ENCODE assay signal across 1 cellular context in the genomic region with DNA sequence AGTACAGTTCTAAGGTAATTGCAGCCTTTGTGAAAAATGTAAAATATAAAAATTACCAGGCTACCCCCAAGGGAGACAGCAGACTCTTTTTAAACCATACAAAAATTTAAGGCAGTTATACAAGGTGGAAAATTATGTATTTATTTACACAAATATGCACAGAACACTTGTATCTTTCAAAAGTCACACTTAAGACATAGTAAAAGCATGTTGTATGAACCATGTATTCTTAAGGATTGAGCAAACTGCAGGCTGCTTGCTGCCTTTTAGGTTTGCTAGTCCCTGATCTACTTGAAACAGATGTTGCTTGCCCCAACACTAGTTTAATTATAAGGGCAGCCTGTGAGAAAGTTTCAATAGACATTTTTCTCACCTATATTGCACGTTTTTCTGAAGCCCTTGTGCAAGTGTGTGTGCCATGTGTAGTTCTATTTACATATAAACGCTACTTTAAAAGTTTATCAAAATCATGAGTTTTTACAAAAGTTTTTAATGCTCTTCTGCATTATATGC.
TF ChIP-seq lines count a peak whose summit lies in the region.

No MANE protein-coding gene starts in this region.

TF ChIP-seq in GM23338, 12 proteins besides CTCF, POLR2A, EP300 and RAD21 (continued from another document):
- TF ChIP-seq, protein P1, sequence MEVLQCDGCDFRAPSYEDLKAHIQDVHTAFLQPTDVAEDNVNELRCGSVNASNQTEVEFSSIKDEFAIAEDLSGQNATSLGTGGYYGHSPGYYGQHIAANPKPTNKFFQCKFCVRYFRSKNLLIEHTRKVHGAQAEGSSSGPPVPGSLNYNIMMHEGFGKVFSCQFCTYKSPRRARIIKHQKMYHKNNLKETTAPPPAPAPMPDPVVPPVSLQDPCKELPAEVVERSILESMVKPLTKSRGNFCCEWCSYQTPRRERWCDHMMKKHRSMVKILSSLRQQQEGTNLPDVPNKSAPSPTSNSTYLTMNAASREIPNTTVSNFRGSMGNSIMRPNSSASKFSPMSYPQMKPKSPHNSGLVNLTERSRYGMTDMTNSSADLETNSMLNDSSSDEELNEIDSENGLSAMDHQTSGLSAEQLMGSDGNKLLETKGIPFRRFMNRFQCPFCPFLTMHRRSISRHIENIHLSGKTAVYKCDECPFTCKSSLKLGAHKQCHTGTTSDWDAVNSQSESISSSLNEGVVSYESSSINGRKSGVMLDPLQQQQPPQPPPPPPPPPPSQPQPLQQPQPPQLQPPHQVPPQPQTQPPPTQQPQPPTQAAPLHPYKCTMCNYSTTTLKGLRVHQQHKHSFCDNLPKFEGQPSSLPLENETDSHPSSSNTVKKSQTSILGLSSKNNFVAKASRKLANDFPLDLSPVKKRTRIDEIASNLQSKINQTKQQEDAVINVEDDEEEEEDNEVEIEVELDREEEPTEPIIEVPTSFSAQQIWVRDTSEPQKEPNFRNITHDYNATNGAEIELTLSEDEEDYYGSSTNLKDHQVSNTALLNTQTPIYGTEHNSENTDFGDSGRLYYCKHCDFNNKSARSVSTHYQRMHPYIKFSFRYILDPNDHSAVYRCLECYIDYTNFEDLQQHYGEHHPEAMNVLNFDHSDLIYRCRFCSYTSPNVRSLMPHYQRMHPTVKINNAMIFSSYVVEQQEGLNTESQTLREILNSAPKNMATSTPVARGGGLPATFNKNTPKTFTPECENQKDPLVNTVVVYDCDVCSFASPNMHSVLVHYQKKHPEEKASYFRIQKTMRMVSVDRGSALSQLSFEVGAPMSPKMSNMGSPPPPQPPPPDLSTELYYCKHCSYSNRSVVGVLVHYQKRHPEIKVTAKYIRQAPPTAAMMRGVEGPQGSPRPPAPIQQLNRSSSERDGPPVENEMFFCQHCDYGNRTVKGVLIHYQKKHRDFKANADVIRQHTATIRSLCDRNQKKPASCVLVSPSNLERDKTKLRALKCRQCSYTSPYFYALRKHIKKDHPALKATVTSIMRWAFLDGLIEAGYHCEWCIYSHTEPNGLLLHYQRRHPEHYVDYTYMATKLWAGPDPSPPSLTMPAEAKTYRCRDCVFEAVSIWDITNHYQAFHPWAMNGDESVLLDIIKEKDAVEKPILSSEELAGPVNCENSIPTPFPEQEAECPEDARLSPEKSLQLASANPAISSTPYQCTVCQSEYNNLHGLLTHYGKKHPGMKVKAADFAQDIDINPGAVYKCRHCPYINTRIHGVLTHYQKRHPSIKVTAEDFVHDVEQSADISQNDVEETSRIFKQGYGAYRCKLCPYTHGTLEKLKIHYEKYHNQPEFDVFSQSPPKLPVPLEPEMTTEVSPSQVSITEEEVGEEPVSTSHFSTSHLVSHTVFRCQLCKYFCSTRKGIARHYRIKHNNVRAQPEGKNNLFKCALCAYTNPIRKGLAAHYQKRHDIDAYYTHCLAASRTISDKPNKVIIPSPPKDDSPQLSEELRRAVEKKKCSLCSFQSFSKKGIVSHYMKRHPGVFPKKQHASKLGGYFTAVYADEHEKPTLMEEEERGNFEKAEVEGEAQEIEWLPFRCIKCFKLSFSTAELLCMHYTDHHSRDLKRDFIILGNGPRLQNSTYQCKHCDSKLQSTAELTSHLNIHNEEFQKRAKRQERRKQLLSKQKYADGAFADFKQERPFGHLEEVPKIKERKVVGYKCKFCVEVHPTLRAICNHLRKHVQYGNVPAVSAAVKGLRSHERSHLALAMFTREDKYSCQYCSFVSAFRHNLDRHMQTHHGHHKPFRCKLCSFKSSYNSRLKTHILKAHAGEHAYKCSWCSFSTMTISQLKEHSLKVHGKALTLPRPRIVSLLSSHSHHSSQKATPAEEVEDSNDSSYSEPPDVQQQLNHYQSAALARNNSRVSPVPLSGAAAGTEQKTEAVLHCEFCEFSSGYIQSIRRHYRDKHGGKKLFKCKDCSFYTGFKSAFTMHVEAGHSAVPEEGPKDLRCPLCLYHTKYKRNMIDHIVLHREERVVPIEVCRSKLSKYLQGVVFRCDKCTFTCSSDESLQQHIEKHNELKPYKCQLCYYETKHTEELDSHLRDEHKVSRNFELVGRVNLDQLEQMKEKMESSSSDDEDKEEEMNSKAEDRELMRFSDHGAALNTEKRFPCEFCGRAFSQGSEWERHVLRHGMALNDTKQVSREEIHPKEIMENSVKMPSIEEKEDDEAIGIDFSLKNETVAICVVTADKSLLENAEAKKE (CRISPR knock-in tag; IDR thresholded peaks at IDR 0.05) = no peak
- TF ChIP-seq CREB1 (CRISPR knock-in tag; IDR thresholded peaks at IDR 0.05; ENCODE audit: low read depth) = no peak
- TF ChIP-seq POLR2AphosphoS5 (IDR thresholded peaks at IDR 0.05; ENCODE audit: low read depth) = no peak
- no peak for TF ChIP-seq STAT1 (IDR thresholded peaks at IDR 0.05; ENCODE audit: unreplicated experiment)
- TF ChIP-seq ZNF331 (CRISPR knock-in tag; IDR thresholded peaks at IDR 0.05; ENCODE audit: low read depth) = no peak
- TF ChIP-seq JUNB (IDR thresholded peaks at IDR 0.05; ENCODE audit: unreplicated experiment) = no peak
- TF ChIP-seq EZH2phosphoT487 (IDR thresholded peaks at IDR 0.05; ENCODE audit: unreplicated experiment) = no peak
- TF ChIP-seq NANOG (IDR thresholded peaks at IDR 0.05; ENCODE audit: borderline replicate concordance) = no peak
